ENCODE assay signal across 25 cellular contexts in the genomic region with DNA sequence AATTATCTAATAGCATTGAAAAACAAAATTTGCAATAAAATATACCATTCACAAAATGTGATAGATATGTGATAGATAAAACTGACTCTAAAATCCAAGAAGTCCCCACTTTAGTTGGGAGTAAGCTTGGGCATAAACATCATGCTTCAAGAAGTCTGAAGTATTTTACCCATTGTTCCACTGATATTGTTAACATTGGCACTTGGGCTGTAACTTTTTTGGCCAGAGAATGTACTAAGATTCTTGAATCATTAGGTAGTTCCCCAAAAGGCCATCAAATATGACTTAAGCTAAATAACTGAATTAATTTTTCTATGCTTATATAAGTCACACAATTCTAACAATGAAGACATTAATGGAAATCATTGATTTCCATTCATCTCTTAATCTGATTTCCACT.
DNase-seq lines count a peak whose midpoint lies in the region; ATAC-seq, FAIRE-seq and TF ChIP-seq lines count a peak whose summit lies in the region.
"Had no signal": no experiment of that assay in that cellular context is flagged by ENCODE, and none has a peak within 500 bp of the region (broad histone marks: within the 10 kb centered on the region; RNA-seq: fewer than 3 reads in every experiment).

No MANE protein-coding gene starts in this region.

- no peaks in the 10 kb centered on the region for H3K4me1 Mint-ChIP-seq in activated T-helper 2 cell treated with anti-CD3 and anti-CD28 coated beads, Interferon-gamma antibody, Interleukin-2, Interleukin-4, amounts not matched to agents 10 μg/mL and 5 μg/mL and 100 μg/mL, durations not matched to agents 14 hours and 24 hours and 36 hours (ENCODE audit: low read depth)
- H3K4me1 Mint-ChIP-seq: CD14-positive monocyte; CD8-positive, alpha-beta memory T cell had no signal

- no peak overlapping the region for H3K4me3 Mint-ChIP-seq in activated T-helper 2 cell treated with anti-CD3 and anti-CD28 coated beads, Interferon-gamma antibody, Interleukin-2, Interleukin-4, amounts not matched to agents 10 μg/mL and 5 μg/mL and 100 μg/mL, durations not matched to agents 14 hours and 24 hours and 36 hours (ENCODE audit: low read depth)
- H3K4me3 Mint-ChIP-seq: CD14-positive monocyte; CD4-positive, alpha-beta T cell; CD8-positive, alpha-beta memory T cell had no signal

- ATAC-seq in HG02840 (IDR thresholded peaks at IDR 0.05; ENCODE audit: low FRiP score, unreplicated experiment) = no peak
- ATAC-seq in GM21526 (IDR thresholded peaks at IDR 0.05; ENCODE audit: low FRiP score, unreplicated experiment) = no peak
- ATAC-seq: A549, GM12878 had no signal

- H3K9ac ChIP-seq in kidney (ENCODE audit: low read length in 2 of 2) = no peak overlapping the region
- H3K9ac ChIP-seq: BLaER1 treated with 17β-estradiol and CSF1 and Interleukin-3, amounts not matched to agents 10 nM and 100 nM had no signal

- intact Hi-C loops in kidney (cut with DNase I) = no loop called here
- intact Hi-C loops in activated T-helper 2 cell treated with anti-CD3 and anti-CD28 coated beads, Interferon-gamma antibody, Interleukin-2, Interleukin-4, amounts not matched to agents 10 μg/mL and 5 μg/mL and 100 μg/mL, durations not matched to agents 14 hours and 24 hours and 36 hours (cut with micrococcal nuclease) = no loop called here

- no peaks in the 10 kb centered on the region for H3K27me3 Mint-ChIP-seq in activated T-helper 2 cell treated with anti-CD3 and anti-CD28 coated beads, Interferon-gamma antibody, Interleukin-2, Interleukin-4, amounts not matched to agents 10 μg/mL and 5 μg/mL and 100 μg/mL, durations not matched to agents 14 hours and 24 hours and 36 hours (ENCODE audit: low read depth)
- H3K27me3 Mint-ChIP-seq: CD4-positive, alpha-beta T cell; CD8-positive, alpha-beta memory T cell had no signal

- no peaks in the 10 kb centered on the region for H3K9me3 ChIP-seq in SJSA1 (replicated peaks)
- H3K9me3 ChIP-seq in kidney (ENCODE audit: control insufficient read depth in 1 of 2, low read length in 2 of 2) = no peaks in the 10 kb centered on the region
- H3K9me3 ChIP-seq: A549; BE2C; BLaER1 treated with 17β-estradiol and CSF1 and Interleukin-3, amounts not matched to agents 10 nM and 100 nM; HAP-1 had no signal

- peaks cover 12% of the 10 kb centered on the region for H3K4me1 ChIP-seq in SJSA1 (replicated peaks)
- no peaks in the 10 kb centered on the region for H3K4me1 ChIP-seq in kidney (ENCODE audit: control insufficient read depth in 1 of 2, insufficient read depth in 1 of 2, low read depth in 1 of 2, low read length in 2 of 2)
- H3K4me1 ChIP-seq: A549; BE2C; BLaER1 treated with 17β-estradiol and CSF1 and Interleukin-3, amounts not matched to agents 10 nM and 100 nM had no signal

- peak overlapping the region; percentile 19; the same call in 1 of the 2 replicates for H3K27ac ChIP-seq in SJSA1
- no peak overlapping the region for H3K27ac ChIP-seq in kidney (ENCODE audit: low read depth in 2 of 2, low read length in 2 of 2)
- H3K27ac ChIP-seq: A549; BLaER1 treated with 17β-estradiol and CSF1 and Interleukin-3, amounts not matched to agents 10 nM and 100 nM had no signal

- H3K4me3 ChIP-seq in SJSA1 (no peak overlapping the region), fibroblast of the aortic adventitia (ENCODE audit: low read depth, low read length) (no peak overlapping the region), kidney (ENCODE audit: low read length in 2 of 2) (no peak overlapping the region)
- H3K4me3 ChIP-seq: A549; BLaER1 treated with 17β-estradiol and CSF1 and Interleukin-3, amounts not matched to agents 10 nM and 100 nM; GM12878; HAP-1 had no signal

- H3K36me3 Mint-ChIP-seq in activated T-helper 2 cell treated with anti-CD3 and anti-CD28 coated beads, Interferon-gamma antibody, Interleukin-2, Interleukin-4, amounts not matched to agents 10 μg/mL and 5 μg/mL and 100 μg/mL, durations not matched to agents 14 hours and 24 hours and 36 hours (ENCODE audit: low read depth) = no peaks in the 10 kb centered on the region
- H3K36me3 Mint-ChIP-seq: CD14-positive monocyte; CD8-positive, alpha-beta memory T cell had no signal

- FAIRE-seq in kidney (lab: Jason Lieb, UNC) = no peak
- FAIRE-seq: A549, GM12878, GM19239, H54 had no signal

- peaks cover 21% of the 10 kb centered on the region for H3K9me3 Mint-ChIP-seq in activated T-helper 2 cell treated with anti-CD3 and anti-CD28 coated beads, Interferon-gamma antibody, Interleukin-2, Interleukin-4, amounts not matched to agents 10 μg/mL and 5 μg/mL and 100 μg/mL, durations not matched to agents 14 hours and 24 hours and 36 hours
- H3K9me3 Mint-ChIP-seq: HFFc6 had no signal

- no peak for DNase-seq in SJSA1 (ENCODE audit: low read depth in 1 of 2, low spot score in 2 of 2)
- peak; percentile 8 for DNase-seq in fibroblast of the aortic adventitia (ENCODE audit: low read depth)
- DNase-seq in kidney tubule cell (ENCODE audit: low spot score) = peak; percentile 5
- no peak for DNase-seq in kidney
- no peak for DNase-seq in activated T-helper 2 cell treated with anti-CD3 and anti-CD28 coated beads, Interferon-gamma antibody, Interleukin-2, Interleukin-4, amounts not matched to agents 10 μg/mL and 5 μg/mL and 100 μg/mL, durations not matched to agents 14 hours and 24 hours and 36 hours (ENCODE audit: low spot score)
- DNase-seq: 8988T; ACHN; AML-193; BE2C; CD4-positive, alpha-beta T cell; CD8-positive, alpha-beta memory T cell; DMS 273 treated with DMSO at 0.1 percent for 48 hours; DMS79; GDM1; GOT3 had no signal

- no peaks in the 10 kb centered on the region for H3K27me3 ChIP-seq in SJSA1 (replicated peaks)
- H3K27me3 ChIP-seq: BE2C; BLaER1 treated with 17β-estradiol and CSF1 and Interleukin-3, amounts not matched to agents 10 nM and 100 nM had no signal

- H3K27ac Mint-ChIP-seq in activated T-helper 2 cell treated with anti-CD3 and anti-CD28 coated beads, Interferon-gamma antibody, Interleukin-2, Interleukin-4, amounts not matched to agents 10 μg/mL and 5 μg/mL and 100 μg/mL, durations not matched to agents 14 hours and 24 hours and 36 hours = no peak overlapping the region
- H3K27ac Mint-ChIP-seq: CD14-positive monocyte; CD4-positive, alpha-beta T cell; CD8-positive, alpha-beta memory T cell had no signal

- no peak for TF ChIP-seq CTCF in fibroblast of the aortic adventitia (IDR thresholded peaks at IDR 0.05; ENCODE audit: insufficient read depth, low read length)
- no peak for TF ChIP-seq CTCF in kidney (IDR thresholded peaks at IDR 0.05; ENCODE audit: borderline replicate concordance, extremely low read depth, insufficient read depth)

- H3K36me3 ChIP-seq in SJSA1 = no peaks in the 10 kb centered on the region
- no peaks in the 10 kb centered on the region for H3K36me3 ChIP-seq in kidney (ENCODE audit: control insufficient read depth in 1 of 2, insufficient read depth in 2 of 2, low read length in 2 of 2)
- H3K36me3 ChIP-seq: BE2C; BLaER1 treated with 17β-estradiol and CSF1 and Interleukin-3, amounts not matched to agents 10 nM and 100 nM; HAP-1 had no signal

Comparison
In these comparisons a context has a peak if more than half of its experiments do, and no peak if none do; other contexts are left out.
1. DNase-seq: peak in fibroblast of the aortic adventitia (single experiment) and kidney tubule cell (single experiment); none in SJSA1 (0 of 2), kidney (single experiment) and activated T-helper 2 cell treated with anti-CD3 and anti-CD28 coated beads, Interferon-gamma antibody, Interleukin-2, Interleukin-4, amounts not matched to agents 10 μg/mL and 5 μg/mL and 100 μg/mL, durations not matched to agents 14 hours and 24 hours and 36 hours (single experiment).